ENCODE assay signal across 8 cellular contexts in the genomic region with DNA sequence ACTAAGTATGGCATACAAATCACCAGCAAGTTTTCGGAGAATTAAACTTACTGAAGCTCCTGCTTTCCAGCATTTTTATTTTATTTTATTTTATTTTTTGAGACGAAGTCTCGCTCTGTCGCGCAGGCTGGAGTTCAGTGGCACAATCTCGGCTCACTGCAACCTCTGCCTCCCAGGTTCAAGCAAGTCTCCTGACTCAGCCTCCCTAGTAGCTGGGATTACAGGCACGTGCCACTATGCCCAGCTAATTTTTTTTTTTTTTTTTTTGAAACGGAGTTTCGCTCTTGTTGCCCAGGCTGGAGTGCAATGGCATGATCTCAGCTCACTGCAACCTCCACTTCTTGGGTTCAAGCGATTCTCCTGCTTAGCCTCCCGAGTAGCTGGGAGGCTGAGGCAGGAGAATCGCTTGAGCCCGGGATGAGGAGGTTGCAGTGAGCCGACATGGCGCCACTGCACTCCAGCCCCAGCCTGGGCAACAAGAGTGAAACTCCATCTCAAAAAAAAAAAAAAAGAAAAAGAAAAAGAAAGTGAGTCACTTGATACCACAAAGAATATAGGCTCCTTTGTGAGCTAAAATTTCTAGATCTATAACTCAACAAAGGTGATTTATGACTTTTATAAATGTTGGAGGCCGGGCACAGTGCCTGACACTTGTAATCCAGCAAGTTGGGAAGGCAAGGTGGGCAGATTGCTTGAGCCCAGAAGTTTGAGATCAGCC. TPM values are rescaled to one million over a fixed set of nuclear protein-coding genes. Genes with fewer than 3 reads are reported as not detected.
DNase-seq lines count a peak whose midpoint lies in the region; ATAC-seq and TF ChIP-seq lines count a peak whose summit lies in the region.
"Not testable (repeated sequence)": the region's sequence is repeated elsewhere in the genome, so short reads cannot be mapped to it uniquely, and the experiment has no call there.

No MANE protein-coding gene starts in this region.

- H3K27ac Mint-ChIP-seq in CD4-positive, CD25-positive, alpha-beta regulatory T cell, result peak overlapping the region; percentile 84 to 93 (median 93)
- peak overlapping the region; percentile 85 for H3K27ac Mint-ChIP-seq in stimulated activated naive B cell treated with anti-CD40 and anti-IgM and Interleukin-4, amounts not matched to agents 10 μg/mL and 1 μg/mL and 100 μg/mL, for 72 hours

- 92 to 96% methylated on average over 14 to 16 of the region's 16 CpGs for WGBS in GM23248 (ENCODE audit: low coverage in 1 of 2, low lambda C conversion rate in 2 of 2, missing lambda C conversion rate in 2 of 2), 2 experiments

- POLR2A ChIA-PET in PC-9 (lab: Charles Lee; ENCODE audit: unreplicated experiment), result interaction anchor here (0.6 kb wide), 2 partner anchors 21 to 183 kb away, joined by 5 to 8 read pairs; no protein-coding TSS in a partner anchor

- H3F3A ChIP-seq in GM23248 (ENCODE audit: insufficient read depth) (peaks cover 16% of the 10 kb centered on the region), PC-9 (ENCODE audit: insufficient read depth, low read depth) (peaks cover 44% of the 10 kb centered on the region)

- ATAC-seq in CD4-positive, CD25-positive, alpha-beta regulatory T cell (ENCODE audit: low read depth in 2 of 2), result peak; percentile 40 to 53
- ATAC-seq in GM19025 (IDR thresholded peaks at IDR 0.05; ENCODE audit: low read depth, unreplicated experiment) (peak; percentile 27), HG03439 (IDR thresholded peaks at IDR 0.05; ENCODE audit: unreplicated experiment) (peak; percentile 30)
- peak; percentile 50 to 72 for ATAC-seq in activated T-cell treated with anti-CD3 and anti-CD28 coated beads, Interleukin-2, amount 50 U/mL, for 4 hours
- ATAC-seq in stimulated activated naive B cell treated with anti-CD40 and anti-IgM and Interleukin-4, amounts not matched to agents 10 μg/mL and 1 μg/mL and 100 μg/mL, for 72 hours (replicated peaks), result not testable (repeated sequence)

- H2AFZ ChIP-seq in GM23248, PC-9: not testable (repeated sequence)

- H3K4me3 Mint-ChIP-seq in CD4-positive, CD25-positive, alpha-beta regulatory T cell, result peak overlapping the region; percentile 31 to 74 (median 58)
- not testable (repeated sequence) for H3K4me3 Mint-ChIP-seq in activated T-cell treated with anti-CD3 and anti-CD28 coated beads, Interleukin-2, amount 50 U/mL, for 4 hours
- peak overlapping the region; percentile 25 to 39 for H3K4me3 Mint-ChIP-seq in stimulated activated naive B cell treated with anti-CD40 and anti-IgM and Interleukin-4, amounts not matched to agents 10 μg/mL and 1 μg/mL and 100 μg/mL, for 72 hours

- peak overlapping the region; percentile 93; the same call in 1 of the 2 replicates for H3K9ac ChIP-seq in GM23248

- not testable (repeated sequence) for H3K36me3 Mint-ChIP-seq in CD4-positive, CD25-positive, alpha-beta regulatory T cell; activated T-cell treated with anti-CD3 and anti-CD28 coated beads, Interleukin-2, amount 50 U/mL, for 4 hours (ENCODE audit: insufficient read depth); stimulated activated naive B cell treated with anti-CD40 and anti-IgM and Interleukin-4, amounts not matched to agents 10 μg/mL and 1 μg/mL and 100 μg/mL, for 72 hours

- not testable (repeated sequence) for H4K20me1 ChIP-seq in GM23248 (ENCODE audit: insufficient read depth); PC-9 (ENCODE audit: insufficient read depth)

- not testable (repeated sequence) for BruUV-seq in PC-9 (replicated peaks; lab: Mats Ljungman, UMichigan)

- H3K27me3 ChIP-seq in CD4-positive, CD25-positive, alpha-beta regulatory T cell (ENCODE audit: control insufficient read depth, insufficient read depth, low read length); GM23248 (replicated peaks; ENCODE audit: insufficient read depth); PC-9 (ENCODE audit: insufficient read depth, low read depth): not testable (repeated sequence)

- H3K9me2 ChIP-seq in GM23248 (ENCODE audit: insufficient read depth); PC-9 (ENCODE audit: insufficient read depth): not testable (repeated sequence)

- H3K27ac ChIP-seq in CD4-positive, CD25-positive, alpha-beta regulatory T cell (ENCODE audit: insufficient read depth, low read length, poor library complexity, severe bottlenecking), result not testable (repeated sequence)
- H3K27ac ChIP-seq in GM23248 (peak overlapping the region; percentile 100), PC-9 (peak overlapping the region; percentile 100), epithelial cell of prostate (peak overlapping the region; percentile 100)

- H3K9me3 ChIP-seq in CD4-positive, CD25-positive, alpha-beta regulatory T cell (ENCODE audit: control insufficient read depth in 2 of 2, low read length in 2 of 2); GM23248 (ENCODE audit: low read depth); PC-9 (ENCODE audit: insufficient read depth, low read depth): not testable (repeated sequence)

- not testable (repeated sequence) for H3K79me2 ChIP-seq in GM23248 (ENCODE audit: insufficient read depth); PC-9 (ENCODE audit: low read depth)

- in situ Hi-C loops in GM23248 (cut with MboI), result not testable (repeated sequence)

- peaks cover 14 to 51% (median 29%) of the 10 kb centered on the region in 4 donors for H3K4me1 Mint-ChIP-seq in CD4-positive, CD25-positive, alpha-beta regulatory T cell
- H3K4me1 Mint-ChIP-seq in activated T-cell treated with anti-CD3 and anti-CD28 coated beads, Interleukin-2, amount 50 U/mL, for 4 hours (ENCODE audit: low read depth), result peaks cover 41% of the 10 kb centered on the region
- H3K4me1 Mint-ChIP-seq in stimulated activated naive B cell treated with anti-CD40 and anti-IgM and Interleukin-4, amounts not matched to agents 10 μg/mL and 1 μg/mL and 100 μg/mL, for 72 hours, result peaks cover 48 to 89% of the 10 kb centered on the region in 2 donors

- H3K4me1 ChIP-seq in CD4-positive, CD25-positive, alpha-beta regulatory T cell (ENCODE audit: control insufficient read depth, insufficient read depth, low read length, poor library complexity, severe bottlenecking), result peaks cover 29% of the 10 kb centered on the region
- peaks cover 21% of the 10 kb centered on the region for H3K4me1 ChIP-seq in GM23248 (ENCODE audit: insufficient read depth)
- peaks cover 60% of the 10 kb centered on the region for H3K4me1 ChIP-seq in PC-9 (replicated peaks; ENCODE audit: insufficient read depth)

- not testable (repeated sequence) for H3K9me3 Mint-ChIP-seq in CD4-positive, CD25-positive, alpha-beta regulatory T cell; activated T-cell treated with anti-CD3 and anti-CD28 coated beads, Interleukin-2, amount 50 U/mL, for 4 hours; stimulated activated naive B cell treated with anti-CD40 and anti-IgM and Interleukin-4, amounts not matched to agents 10 μg/mL and 1 μg/mL and 100 μg/mL, for 72 hours

- H3K27me3 Mint-ChIP-seq in CD4-positive, CD25-positive, alpha-beta regulatory T cell; activated T-cell treated with anti-CD3 and anti-CD28 coated beads, Interleukin-2, amount 50 U/mL, for 4 hours (ENCODE audit: low read depth); stimulated activated naive B cell treated with anti-CD40 and anti-IgM and Interleukin-4, amounts not matched to agents 10 μg/mL and 1 μg/mL and 100 μg/mL, for 72 hours: not testable (repeated sequence)

- intact Hi-C loops in PC-9 (cut with micrococcal nuclease; ENCODE audit: unreplicated experiment), result loop anchor here (1.0 kb wide), 1 partner anchor 68 kb away; no protein-coding TSS in a partner anchor

- H3K4me3 ChIP-seq in CD4-positive, CD25-positive, alpha-beta regulatory T cell (ENCODE audit: low read depth, low read length), result peak overlapping the region; percentile 49
- not testable (repeated sequence) for H3K4me3 ChIP-seq in GM23248, PC-9

- not testable (repeated sequence) for TF ChIP-seq CTCF in PC-9 (conservative IDR thresholded peaks at IDR 0.05)

- CTCF ChIA-PET in PC-9 (lab: Charles Lee), result interaction anchor here (0.6 kb wide), 2 partner anchors 34 to 37 kb away, joined by 4 read pairs; no protein-coding TSS in a partner anchor

- not testable (repeated sequence) for H3K4me2 ChIP-seq in GM23248 (ENCODE audit: unreplicated experiment)
- peak overlapping the region; percentile 70; the same call in 1 of the 2 replicates for H3K4me2 ChIP-seq in PC-9

- DNase-seq in CD4-positive, CD25-positive, alpha-beta regulatory T cell, result peak in 1 of 3 donors; percentile 35
- DNase-seq in GM23248, result peak; percentile 22
- peak; percentile 4 to 48 for DNase-seq in PC-9
- DNase-seq in activated T-cell treated with anti-CD3 and anti-CD28 coated beads, Interleukin-2, amount 50 U/mL, for 4 hours; stimulated activated naive B cell treated with anti-CD40 and anti-IgM and Interleukin-4, amounts not matched to agents 10 μg/mL and 1 μg/mL and 100 μg/mL, for 72 hours: not testable (repeated sequence)
- peak; percentile 46 for DNase-seq in epithelial cell of prostate (ENCODE audit: low read depth, low spot score)

- not testable (repeated sequence) for H3K36me3 ChIP-seq in CD4-positive, CD25-positive, alpha-beta regulatory T cell (ENCODE audit: control insufficient read depth, insufficient read depth, low read length); GM23248 (ENCODE audit: low read depth); PC-9 (ENCODE audit: low read depth)

RNA-seq across cellular contexts. Expression of gene GPCPD1, which starts 35.4 kb away (rescaled TPM):
- total RNA-seq in CD4-positive, CD25-positive, alpha-beta regulatory T cell, result 136 TPM
- polyA plus RNA-seq in CD4-positive, CD25-positive, alpha-beta regulatory T cell, result 10 to 100 TPM; 26.8 to 39.5 (median 31.6) TPM
- total RNA-seq in GM23248 (2014; rRNA removed; shearing (Covaris generic)), result 20.9 and 29.7 TPM in 2 replicates
- polyA plus RNA-seq in GM23248 (2016; fragmentation: Nextera tagmentation; extraction: Ambion mirVana), result 21.4 and 24.5 TPM in 2 replicates
- 12.8 and 24.2 TPM in 2 replicates for total RNA-seq in PC-9 (2021)
- 10 to 100 TPM; 21.4 to 26.3 (median 24.4) TPM for total RNA-seq in activated T-cell treated with anti-CD3 and anti-CD28 coated beads, Interleukin-2, amount 50 U/mL, for 4 hours
